ENCODE assay signal across 1 cellular context in the genomic region with DNA sequence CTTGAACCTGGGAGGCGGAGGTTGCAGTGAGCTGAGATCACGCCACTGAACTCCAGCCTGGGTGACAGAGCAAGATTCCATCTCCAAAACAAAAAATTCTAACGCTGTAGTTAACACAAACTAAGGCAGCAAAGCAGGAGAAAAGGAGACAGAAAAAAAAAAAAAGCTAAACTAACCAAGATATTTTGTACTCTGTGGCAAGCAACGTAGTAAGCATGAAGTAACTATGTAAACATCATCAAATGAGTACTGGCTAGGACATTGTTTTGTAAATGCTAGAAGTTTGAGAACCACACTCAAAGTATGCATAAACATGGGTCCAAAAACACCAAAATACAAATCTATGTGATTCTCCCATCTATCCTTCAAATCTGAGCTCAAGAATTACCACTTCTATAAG.
TF ChIP-seq lines count a peak whose summit lies in the region.

No MANE protein-coding gene starts in this region.

TF ChIP-seq in GM23338, 12 proteins besides CTCF, POLR2A, EP300 and RAD21 (continued from another document):
- TF ChIP-seq ZNF462 (CRISPR knock-in tag; IDR thresholded peaks at IDR 0.05) (no peak), STAT1 (IDR thresholded peaks at IDR 0.05; ENCODE audit: unreplicated experiment) (no peak), POLR2AphosphoS5 (IDR thresholded peaks at IDR 0.05; ENCODE audit: low read depth) (no peak), ZNF114 (CRISPR knock-in tag; IDR thresholded peaks at IDR 0.05) (no peak), ZNF331 (CRISPR knock-in tag; IDR thresholded peaks at IDR 0.05; ENCODE audit: low read depth) (no peak), EZH2phosphoT487 (IDR thresholded peaks at IDR 0.05; ENCODE audit: unreplicated experiment) (no peak), JUNB (IDR thresholded peaks at IDR 0.05; ENCODE audit: unreplicated experiment) (no peak), CREB1 (CRISPR knock-in tag; IDR thresholded peaks at IDR 0.05; ENCODE audit: low read depth) (no peak), NANOG (IDR thresholded peaks at IDR 0.05; ENCODE audit: borderline replicate concordance) (no peak)
- TF ChIP-seq, protein P1, sequence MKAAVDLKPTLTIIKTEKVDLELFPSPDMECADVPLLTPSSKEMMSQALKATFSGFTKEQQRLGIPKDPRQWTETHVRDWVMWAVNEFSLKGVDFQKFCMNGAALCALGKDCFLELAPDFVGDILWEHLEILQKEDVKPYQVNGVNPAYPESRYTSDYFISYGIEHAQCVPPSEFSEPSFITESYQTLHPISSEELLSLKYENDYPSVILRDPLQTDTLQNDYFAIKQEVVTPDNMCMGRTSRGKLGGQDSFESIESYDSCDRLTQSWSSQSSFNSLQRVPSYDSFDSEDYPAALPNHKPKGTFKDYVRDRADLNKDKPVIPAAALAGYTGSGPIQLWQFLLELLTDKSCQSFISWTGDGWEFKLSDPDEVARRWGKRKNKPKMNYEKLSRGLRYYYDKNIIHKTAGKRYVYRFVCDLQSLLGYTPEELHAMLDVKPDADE (IDR thresholded peaks at IDR 0.05): no peak
- TF ChIP-seq, protein P2, sequence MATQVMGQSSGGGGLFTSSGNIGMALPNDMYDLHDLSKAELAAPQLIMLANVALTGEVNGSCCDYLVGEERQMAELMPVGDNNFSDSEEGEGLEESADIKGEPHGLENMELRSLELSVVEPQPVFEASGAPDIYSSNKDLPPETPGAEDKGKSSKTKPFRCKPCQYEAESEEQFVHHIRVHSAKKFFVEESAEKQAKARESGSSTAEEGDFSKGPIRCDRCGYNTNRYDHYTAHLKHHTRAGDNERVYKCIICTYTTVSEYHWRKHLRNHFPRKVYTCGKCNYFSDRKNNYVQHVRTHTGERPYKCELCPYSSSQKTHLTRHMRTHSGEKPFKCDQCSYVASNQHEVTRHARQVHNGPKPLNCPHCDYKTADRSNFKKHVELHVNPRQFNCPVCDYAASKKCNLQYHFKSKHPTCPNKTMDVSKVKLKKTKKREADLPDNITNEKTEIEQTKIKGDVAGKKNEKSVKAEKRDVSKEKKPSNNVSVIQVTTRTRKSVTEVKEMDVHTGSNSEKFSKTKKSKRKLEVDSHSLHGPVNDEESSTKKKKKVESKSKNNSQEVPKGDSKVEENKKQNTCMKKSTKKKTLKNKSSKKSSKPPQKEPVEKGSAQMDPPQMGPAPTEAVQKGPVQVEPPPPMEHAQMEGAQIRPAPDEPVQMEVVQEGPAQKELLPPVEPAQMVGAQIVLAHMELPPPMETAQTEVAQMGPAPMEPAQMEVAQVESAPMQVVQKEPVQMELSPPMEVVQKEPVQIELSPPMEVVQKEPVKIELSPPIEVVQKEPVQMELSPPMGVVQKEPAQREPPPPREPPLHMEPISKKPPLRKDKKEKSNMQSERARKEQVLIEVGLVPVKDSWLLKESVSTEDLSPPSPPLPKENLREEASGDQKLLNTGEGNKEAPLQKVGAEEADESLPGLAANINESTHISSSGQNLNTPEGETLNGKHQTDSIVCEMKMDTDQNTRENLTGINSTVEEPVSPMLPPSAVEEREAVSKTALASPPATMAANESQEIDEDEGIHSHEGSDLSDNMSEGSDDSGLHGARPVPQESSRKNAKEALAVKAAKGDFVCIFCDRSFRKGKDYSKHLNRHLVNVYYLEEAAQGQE (IDR thresholded peaks at IDR 0.05; ENCODE audit: unreplicated experiment): no peak
